Comparison of ENCODE assay signal across 1 cellular context in the genomic region with DNA sequence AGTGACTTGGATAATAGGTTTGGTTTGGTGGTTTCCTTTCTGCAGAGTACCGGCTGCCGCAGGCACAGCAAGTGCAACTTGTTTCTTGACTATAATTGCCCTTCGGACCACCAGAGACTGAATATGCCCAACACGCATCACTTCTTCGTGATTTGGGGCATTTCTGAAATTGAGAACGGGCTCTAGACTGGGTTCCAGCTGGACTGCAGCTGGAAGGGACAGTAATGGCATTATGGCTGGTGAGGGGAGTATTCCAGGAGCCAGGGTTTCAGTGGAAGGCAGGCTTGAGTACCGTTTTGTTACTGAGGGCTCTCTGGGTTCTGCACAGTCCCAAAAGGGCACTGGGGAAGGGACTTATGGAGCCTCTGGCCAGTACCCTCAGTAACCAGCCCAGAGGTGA.
TF ChIP-seq lines count a peak whose summit lies in the region.

No MANE protein-coding gene starts in this region.

TF ChIP-seq in A549, 52 proteins besides CTCF, POLR2A, EP300 and RAD21:
- TF ChIP-seq FOSL2 (IDR thresholded peaks at IDR 0.05), result no peak
- TF ChIP-seq FOSL2 (CRISPR knock-in tag; IDR thresholded peaks at IDR 0.05), result no peak
- no peak for TF ChIP-seq TP53 (CRISPR knock-in tag; IDR thresholded peaks at IDR 0.05)
- no peak for TF ChIP-seq HEYL (CRISPR knock-in tag; IDR thresholded peaks at IDR 0.05)
- TF ChIP-seq, protein P1, sequence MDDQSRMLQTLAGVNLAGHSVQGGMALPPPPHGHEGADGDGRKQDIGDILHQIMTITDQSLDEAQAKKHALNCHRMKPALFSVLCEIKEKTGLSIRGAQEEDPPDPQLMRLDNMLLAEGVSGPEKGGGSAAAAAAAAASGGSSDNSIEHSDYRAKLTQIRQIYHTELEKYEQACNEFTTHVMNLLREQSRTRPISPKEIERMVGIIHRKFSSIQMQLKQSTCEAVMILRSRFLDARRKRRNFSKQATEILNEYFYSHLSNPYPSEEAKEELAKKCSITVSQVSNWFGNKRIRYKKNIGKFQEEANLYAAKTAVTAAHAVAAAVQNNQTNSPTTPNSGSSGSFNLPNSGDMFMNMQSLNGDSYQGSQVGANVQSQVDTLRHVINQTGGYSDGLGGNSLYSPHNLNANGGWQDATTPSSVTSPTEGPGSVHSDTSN (IDR thresholded peaks at IDR 0.05), result no peak
- TF ChIP-seq NPAS2 (CRISPR knock-in tag; IDR thresholded peaks at IDR 0.05; ENCODE audit: borderline replicate concordance), result no peak
- TF ChIP-seq FOXS1 (CRISPR knock-in tag; IDR thresholded peaks at IDR 0.05), result no peak
- TF ChIP-seq, protein P2, sequence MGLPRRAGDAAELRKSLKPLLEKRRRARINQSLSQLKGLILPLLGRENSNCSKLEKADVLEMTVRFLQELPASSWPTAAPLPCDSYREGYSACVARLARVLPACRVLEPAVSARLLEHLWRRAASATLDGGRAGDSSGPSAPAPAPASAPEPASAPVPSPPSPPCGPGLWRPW (IDR thresholded peaks at IDR 0.05), result no peak
- no peak for TF ChIP-seq SREBF2 (IDR thresholded peaks at IDR 0.05)
- no peak for TF ChIP-seq RCOR1 (IDR thresholded peaks at IDR 0.05; ENCODE audit: low read depth, low read length)
- no peak for TF ChIP-seq CEBPB (IDR thresholded peaks at IDR 0.05)
- TF ChIP-seq HOXB5 (CRISPR knock-in tag; IDR thresholded peaks at IDR 0.05), result no peak
- TF ChIP-seq CHD4 (IDR thresholded peaks at IDR 0.05; ENCODE audit: borderline replicate concordance), result no peak
- no peak for TF ChIP-seq PHF8 (IDR thresholded peaks at IDR 0.05; ENCODE audit: borderline replicate concordance, low read depth)
- peak in 1 of 2 experiments; percentile 26; a peak in 1 of 5 replicates for TF ChIP-seq JUN (IDR thresholded peaks at IDR 0.05)
- no peak for TF ChIP-seq CBX2 (IDR thresholded peaks at IDR 0.05; ENCODE audit: borderline replicate concordance, low read depth)
- TF ChIP-seq, protein P3, sequence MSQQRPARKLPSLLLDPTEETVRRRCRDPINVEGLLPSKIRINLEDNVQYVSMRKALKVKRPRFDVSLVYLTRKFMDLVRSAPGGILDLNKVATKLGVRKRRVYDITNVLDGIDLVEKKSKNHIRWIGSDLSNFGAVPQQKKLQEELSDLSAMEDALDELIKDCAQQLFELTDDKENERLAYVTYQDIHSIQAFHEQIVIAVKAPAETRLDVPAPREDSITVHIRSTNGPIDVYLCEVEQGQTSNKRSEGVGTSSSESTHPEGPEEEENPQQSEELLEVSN (IDR thresholded peaks at IDR 0.05; ENCODE audit: borderline replicate concordance, low read depth), result no peak
- no peak for TF ChIP-seq NR3C1 (IDR thresholded peaks at IDR 0.05)
- TF ChIP-seq, protein P4, sequence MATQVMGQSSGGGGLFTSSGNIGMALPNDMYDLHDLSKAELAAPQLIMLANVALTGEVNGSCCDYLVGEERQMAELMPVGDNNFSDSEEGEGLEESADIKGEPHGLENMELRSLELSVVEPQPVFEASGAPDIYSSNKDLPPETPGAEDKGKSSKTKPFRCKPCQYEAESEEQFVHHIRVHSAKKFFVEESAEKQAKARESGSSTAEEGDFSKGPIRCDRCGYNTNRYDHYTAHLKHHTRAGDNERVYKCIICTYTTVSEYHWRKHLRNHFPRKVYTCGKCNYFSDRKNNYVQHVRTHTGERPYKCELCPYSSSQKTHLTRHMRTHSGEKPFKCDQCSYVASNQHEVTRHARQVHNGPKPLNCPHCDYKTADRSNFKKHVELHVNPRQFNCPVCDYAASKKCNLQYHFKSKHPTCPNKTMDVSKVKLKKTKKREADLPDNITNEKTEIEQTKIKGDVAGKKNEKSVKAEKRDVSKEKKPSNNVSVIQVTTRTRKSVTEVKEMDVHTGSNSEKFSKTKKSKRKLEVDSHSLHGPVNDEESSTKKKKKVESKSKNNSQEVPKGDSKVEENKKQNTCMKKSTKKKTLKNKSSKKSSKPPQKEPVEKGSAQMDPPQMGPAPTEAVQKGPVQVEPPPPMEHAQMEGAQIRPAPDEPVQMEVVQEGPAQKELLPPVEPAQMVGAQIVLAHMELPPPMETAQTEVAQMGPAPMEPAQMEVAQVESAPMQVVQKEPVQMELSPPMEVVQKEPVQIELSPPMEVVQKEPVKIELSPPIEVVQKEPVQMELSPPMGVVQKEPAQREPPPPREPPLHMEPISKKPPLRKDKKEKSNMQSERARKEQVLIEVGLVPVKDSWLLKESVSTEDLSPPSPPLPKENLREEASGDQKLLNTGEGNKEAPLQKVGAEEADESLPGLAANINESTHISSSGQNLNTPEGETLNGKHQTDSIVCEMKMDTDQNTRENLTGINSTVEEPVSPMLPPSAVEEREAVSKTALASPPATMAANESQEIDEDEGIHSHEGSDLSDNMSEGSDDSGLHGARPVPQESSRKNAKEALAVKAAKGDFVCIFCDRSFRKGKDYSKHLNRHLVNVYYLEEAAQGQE (IDR thresholded peaks at IDR 0.05), result no peak
- TF ChIP-seq MYC (IDR thresholded peaks at IDR 0.05; ENCODE audit: borderline replicate concordance, low read length), result no peak
- TF ChIP-seq ZFP36 (IDR thresholded peaks at IDR 0.05; ENCODE audit: borderline replicate concordance, partially characterized antibody), result no peak
- no peak for TF ChIP-seq KDM1A (IDR thresholded peaks at IDR 0.05; ENCODE audit: low read depth)
- peak; percentile 37; the same call in 1 of the 2 replicates for TF ChIP-seq POLR2AphosphoS2 (conservative IDR thresholded peaks at IDR 0.05; ENCODE audit: low read length)
- no peak for TF ChIP-seq HDAC2 (IDR thresholded peaks at IDR 0.05)
- 0 out of 2 replicates have a peak, but pooled peaks have one; percentile 31 for TF ChIP-seq TFCP2L1 (CRISPR knock-in tag; IDR thresholded peaks at IDR 0.05)
TF ChIP-seq in A549: peak in this region for 3.
